In the genomic region with DNA sequence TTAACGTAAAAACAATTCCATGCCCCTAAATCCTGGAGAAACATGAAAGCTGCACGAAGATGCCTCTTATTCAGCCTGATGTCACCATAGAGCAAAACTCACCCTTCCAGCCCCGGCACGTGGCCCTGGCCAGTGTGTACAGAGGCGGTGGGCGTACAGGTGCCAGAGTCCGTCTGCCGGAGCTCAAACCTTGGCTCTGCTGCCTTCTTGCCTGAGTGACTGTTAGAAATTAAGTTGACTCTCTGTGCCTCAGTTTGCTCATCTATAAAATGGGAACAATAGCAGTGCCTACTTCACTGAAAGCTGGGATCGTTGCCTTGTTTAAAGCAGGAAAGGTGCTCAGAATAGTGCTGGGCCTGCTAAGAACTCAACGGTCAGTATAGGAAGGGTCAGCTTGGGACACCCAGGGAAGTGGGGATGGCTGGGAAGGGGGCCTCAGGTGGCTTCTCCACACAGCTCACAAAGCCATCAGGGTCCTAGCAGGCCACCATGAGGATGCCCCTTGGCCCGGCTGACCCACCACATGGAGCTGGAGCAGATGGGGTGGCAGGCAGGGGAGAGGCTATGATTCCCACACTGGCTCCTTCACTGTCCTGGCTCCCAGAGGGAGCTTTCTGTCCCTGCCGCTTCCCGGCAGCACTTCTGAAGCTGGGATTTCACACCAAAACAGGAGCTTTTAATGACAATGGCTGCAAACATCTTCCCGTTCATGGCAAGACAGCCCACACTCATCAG, we compare ENCODE assay signal across 26 cellular contexts.
"Had no signal": no experiment of that assay in that cellular context is flagged by ENCODE, and none has a peak within 500 bp of the region (broad histone marks: within the 10 kb centered on the region; RNA-seq: fewer than 3 reads in every experiment).

No MANE protein-coding gene starts in this region.

- H3K4me3 ChIP-seq: coronary artery, dorsolateral prefrontal cortex, gastrocnemius medialis, hepatocyte, suprapubic skin, tibial artery, upper lobe of right lung had no signal

- H3K9me3 ChIP-seq: gastrocnemius medialis, suprapubic skin, tibial artery, upper lobe of right lung had no signal

- H3K4me1 ChIP-seq: gastrocnemius medialis, suprapubic skin, tibial artery had no signal

- FAIRE-seq: TTC549 had no signal

- H3K27me3 ChIP-seq: dorsolateral prefrontal cortex, gastrocnemius medialis, hepatocyte, upper lobe of right lung had no signal

- ATAC-seq: activated naive CD4-positive, alpha-beta T cell treated with anti-CD3 and anti-CD28 coated beads, Interleukin-2, amount 50 U/mL, for 72 hours; activated T-cell treated with anti-CD3 and anti-CD28 coated beads, Interleukin-2, amount 50 U/mL, for 72 hours; gastrocnemius medialis; left colon; naive thymus-derived CD4-positive, alpha-beta T cell; upper lobe of right lung had no signal

- DNase-seq: activated CD4-positive, alpha-beta T cell treated with anti-CD3 and anti-CD28 coated beads for 4 hours; activated CD4-positive, alpha-beta T cell treated with anti-CD3 and anti-CD28 coated beads, Interleukin-2, amount 50 U/mL, for 4 hours; activated naive CD4-positive, alpha-beta T cell; activated T-cell treated with anti-CD3 and anti-CD28 coated beads for 4 hours; activated T-cell treated with anti-CD3 and anti-CD28 coated beads, Interleukin-2, amount 50 U/mL, for 72 hours; cerebellar nuclear complex; effector memory CD4-positive, alpha-beta T cell; erythroblast; gastrocnemius medialis; glutamatergic neuron; islet precursor cell; midbrain; naive thymus-derived CD4-positive, alpha-beta T cell; stimulated activated naive CD4-positive, alpha-beta T cell; SW 1271; T-helper 9 cell; upper lobe of right lung had no signal

- H3K27ac ChIP-seq: coronary artery, gastrocnemius medialis, hepatocyte, suprapubic skin, tibial artery, upper lobe of right lung, VCaP had no signal

- H2AFZ ChIP-seq: hepatocyte had no signal

- H3K36me3 ChIP-seq: gastrocnemius medialis, suprapubic skin, tibial artery, upper lobe of right lung had no signal

- H3K79me2 ChIP-seq: hepatocyte had no signal

- H3K4me2 ChIP-seq: hepatocyte had no signal
